In the genomic region with DNA sequence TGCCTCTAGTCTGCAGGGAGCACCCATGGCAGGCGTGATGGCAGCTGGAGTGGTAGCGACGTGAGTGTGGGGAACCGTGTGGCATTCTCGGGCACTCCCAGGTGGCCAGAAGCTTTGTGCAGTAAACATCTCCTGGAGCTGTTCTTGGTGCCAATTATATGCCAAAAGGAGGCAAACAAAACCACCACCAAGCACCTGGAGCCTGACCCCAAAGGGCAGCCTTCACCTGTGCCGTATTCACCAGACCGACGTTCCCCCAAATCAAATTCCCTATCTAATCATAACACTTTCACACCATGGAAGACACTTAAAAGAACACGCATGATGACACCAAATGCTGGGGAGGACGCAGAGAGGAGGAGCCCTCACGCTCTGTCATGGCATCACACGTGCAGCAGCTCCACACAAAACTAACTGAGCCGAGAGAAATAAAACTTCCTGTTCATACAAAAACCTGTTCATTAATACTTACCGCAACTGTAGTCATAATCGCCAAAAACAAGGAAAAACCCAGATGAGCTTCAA, we compare ENCODE assay signal across 1 cellular context.
TF ChIP-seq lines count a peak whose summit lies in the region.

No MANE protein-coding gene starts in this region.

TF ChIP-seq in SK-N-SH, 30 proteins besides CTCF, POLR2A, EP300 and RAD21 (continued from another document):
- TF ChIP-seq, protein P1, sequence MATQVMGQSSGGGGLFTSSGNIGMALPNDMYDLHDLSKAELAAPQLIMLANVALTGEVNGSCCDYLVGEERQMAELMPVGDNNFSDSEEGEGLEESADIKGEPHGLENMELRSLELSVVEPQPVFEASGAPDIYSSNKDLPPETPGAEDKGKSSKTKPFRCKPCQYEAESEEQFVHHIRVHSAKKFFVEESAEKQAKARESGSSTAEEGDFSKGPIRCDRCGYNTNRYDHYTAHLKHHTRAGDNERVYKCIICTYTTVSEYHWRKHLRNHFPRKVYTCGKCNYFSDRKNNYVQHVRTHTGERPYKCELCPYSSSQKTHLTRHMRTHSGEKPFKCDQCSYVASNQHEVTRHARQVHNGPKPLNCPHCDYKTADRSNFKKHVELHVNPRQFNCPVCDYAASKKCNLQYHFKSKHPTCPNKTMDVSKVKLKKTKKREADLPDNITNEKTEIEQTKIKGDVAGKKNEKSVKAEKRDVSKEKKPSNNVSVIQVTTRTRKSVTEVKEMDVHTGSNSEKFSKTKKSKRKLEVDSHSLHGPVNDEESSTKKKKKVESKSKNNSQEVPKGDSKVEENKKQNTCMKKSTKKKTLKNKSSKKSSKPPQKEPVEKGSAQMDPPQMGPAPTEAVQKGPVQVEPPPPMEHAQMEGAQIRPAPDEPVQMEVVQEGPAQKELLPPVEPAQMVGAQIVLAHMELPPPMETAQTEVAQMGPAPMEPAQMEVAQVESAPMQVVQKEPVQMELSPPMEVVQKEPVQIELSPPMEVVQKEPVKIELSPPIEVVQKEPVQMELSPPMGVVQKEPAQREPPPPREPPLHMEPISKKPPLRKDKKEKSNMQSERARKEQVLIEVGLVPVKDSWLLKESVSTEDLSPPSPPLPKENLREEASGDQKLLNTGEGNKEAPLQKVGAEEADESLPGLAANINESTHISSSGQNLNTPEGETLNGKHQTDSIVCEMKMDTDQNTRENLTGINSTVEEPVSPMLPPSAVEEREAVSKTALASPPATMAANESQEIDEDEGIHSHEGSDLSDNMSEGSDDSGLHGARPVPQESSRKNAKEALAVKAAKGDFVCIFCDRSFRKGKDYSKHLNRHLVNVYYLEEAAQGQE (IDR thresholded peaks at IDR 0.05; ENCODE audit: low read depth, low read length): no peak
- no peak for TF ChIP-seq RCOR1 (IDR thresholded peaks at IDR 0.05; ENCODE audit: low read length)
